Comparison of ENCODE assay signal across 1 cellular context in the genomic region with DNA sequence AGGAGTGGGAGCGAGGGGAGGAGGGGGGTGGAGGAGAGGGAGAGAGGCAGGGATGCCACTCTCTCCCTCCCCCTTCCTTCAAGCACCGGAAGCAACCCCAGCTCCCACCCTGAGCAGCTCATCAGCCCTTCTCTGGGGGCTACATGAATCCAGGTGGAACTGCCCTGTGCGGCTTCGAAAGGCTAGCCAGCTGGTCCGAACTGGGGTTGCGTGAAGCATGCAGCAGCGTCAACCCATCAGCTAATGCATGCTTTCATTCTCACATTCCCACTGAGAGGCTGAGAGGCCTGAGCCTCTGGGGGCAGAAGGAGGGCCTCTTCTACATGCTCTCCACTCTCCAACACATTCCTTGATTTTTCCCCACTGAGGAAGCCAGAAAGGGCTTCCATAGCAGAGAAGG.
TF ChIP-seq lines count a peak whose summit lies in the region.

No MANE protein-coding gene starts in this region.

TF ChIP-seq in WTC11, 78 proteins besides CTCF, POLR2A, EP300 and RAD21 (continued from another document):
- TF ChIP-seq, protein P1, sequence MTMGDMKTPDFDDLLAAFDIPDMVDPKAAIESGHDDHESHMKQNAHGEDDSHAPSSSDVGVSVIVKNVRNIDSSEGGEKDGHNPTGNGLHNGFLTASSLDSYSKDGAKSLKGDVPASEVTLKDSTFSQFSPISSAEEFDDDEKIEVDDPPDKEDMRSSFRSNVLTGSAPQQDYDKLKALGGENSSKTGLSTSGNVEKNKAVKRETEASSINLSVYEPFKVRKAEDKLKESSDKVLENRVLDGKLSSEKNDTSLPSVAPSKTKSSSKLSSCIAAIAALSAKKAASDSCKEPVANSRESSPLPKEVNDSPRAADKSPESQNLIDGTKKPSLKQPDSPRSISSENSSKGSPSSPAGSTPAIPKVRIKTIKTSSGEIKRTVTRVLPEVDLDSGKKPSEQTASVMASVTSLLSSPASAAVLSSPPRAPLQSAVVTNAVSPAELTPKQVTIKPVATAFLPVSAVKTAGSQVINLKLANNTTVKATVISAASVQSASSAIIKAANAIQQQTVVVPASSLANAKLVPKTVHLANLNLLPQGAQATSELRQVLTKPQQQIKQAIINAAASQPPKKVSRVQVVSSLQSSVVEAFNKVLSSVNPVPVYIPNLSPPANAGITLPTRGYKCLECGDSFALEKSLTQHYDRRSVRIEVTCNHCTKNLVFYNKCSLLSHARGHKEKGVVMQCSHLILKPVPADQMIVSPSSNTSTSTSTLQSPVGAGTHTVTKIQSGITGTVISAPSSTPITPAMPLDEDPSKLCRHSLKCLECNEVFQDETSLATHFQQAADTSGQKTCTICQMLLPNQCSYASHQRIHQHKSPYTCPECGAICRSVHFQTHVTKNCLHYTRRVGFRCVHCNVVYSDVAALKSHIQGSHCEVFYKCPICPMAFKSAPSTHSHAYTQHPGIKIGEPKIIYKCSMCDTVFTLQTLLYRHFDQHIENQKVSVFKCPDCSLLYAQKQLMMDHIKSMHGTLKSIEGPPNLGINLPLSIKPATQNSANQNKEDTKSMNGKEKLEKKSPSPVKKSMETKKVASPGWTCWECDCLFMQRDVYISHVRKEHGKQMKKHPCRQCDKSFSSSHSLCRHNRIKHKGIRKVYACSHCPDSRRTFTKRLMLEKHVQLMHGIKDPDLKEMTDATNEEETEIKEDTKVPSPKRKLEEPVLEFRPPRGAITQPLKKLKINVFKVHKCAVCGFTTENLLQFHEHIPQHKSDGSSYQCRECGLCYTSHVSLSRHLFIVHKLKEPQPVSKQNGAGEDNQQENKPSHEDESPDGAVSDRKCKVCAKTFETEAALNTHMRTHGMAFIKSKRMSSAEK (CRISPR knock-in tag; IDR thresholded peaks at IDR 0.05; ENCODE audit: borderline replicate concordance), result no peak
- TF ChIP-seq SOX15 (CRISPR knock-in tag; IDR thresholded peaks at IDR 0.05) (no peak), NFATC4 (CRISPR knock-in tag; IDR thresholded peaks at IDR 0.05) (no peak), CBFB (CRISPR knock-in tag; IDR thresholded peaks at IDR 0.05; ENCODE audit: low read depth) (no peak), FOXK1 (CRISPR knock-in tag; IDR thresholded peaks at IDR 0.05) (no peak)
- TF ChIP-seq, protein P2, sequence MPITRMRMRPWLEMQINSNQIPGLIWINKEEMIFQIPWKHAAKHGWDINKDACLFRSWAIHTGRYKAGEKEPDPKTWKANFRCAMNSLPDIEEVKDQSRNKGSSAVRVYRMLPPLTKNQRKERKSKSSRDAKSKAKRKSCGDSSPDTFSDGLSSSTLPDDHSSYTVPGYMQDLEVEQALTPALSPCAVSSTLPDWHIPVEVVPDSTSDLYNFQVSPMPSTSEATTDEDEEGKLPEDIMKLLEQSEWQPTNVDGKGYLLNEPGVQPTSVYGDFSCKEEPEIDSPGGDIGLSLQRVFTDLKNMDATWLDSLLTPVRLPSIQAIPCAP (CRISPR knock-in tag; IDR thresholded peaks at IDR 0.05), result no peak
